20 cellular contexts compared by ENCODE assay signal in genomic region chr14:77786148-77786547, GRCh38.
"Had no signal": no experiment of that assay in that cellular context is flagged by ENCODE, and none has a peak within 500 bp of the region (broad histone marks: within the 10 kb centered on the region; RNA-seq: fewer than 3 reads in every experiment).

No MANE protein-coding gene starts in this region.

- H3K27ac Mint-ChIP-seq: activated CD8-positive, alpha-beta T cell treated with anti-CD3 and anti-CD28 coated beads, Interleukin-2, amount 10 ng/mL, durations not matched to agents 7 days and 5 days; activated naive CD8-positive, alpha-beta T cell had no signal

- ATAC-seq: activated CD8-positive, alpha-beta T cell treated with anti-CD3 and anti-CD28 coated beads, Interleukin-2, amount 10 ng/mL, durations not matched to agents 7 days and 5 days had no signal

- DNase-seq: activated CD4-positive, alpha-beta T cell treated with anti-CD3 and anti-CD28 coated beads for 48 hours; activated CD4-positive, alpha-beta T cell treated with anti-CD3 and anti-CD28 coated beads, Interleukin-2, amount 50 U/mL, for 4 hours; activated CD4-positive, CD25-positive, alpha-beta regulatory T cell treated with anti-CD3 and anti-CD28 coated beads, Interleukin-2, amount 50 U/mL, for 72 hours; activated CD8-positive, alpha-beta memory T cell treated with anti-CD3 and anti-CD28 coated beads, Interleukin-2, amount 50 U/mL, for 48 hours; activated CD8-positive, alpha-beta T cell treated with anti-CD3 and anti-CD28 coated beads, Interleukin-2, amount 10 ng/mL, durations not matched to agents 7 days and 5 days; activated effector memory CD4-positive, alpha-beta T cell treated with Interleukin-2 at 50 U/mL for 16 hours; activated naive CD4-positive, alpha-beta T cell; activated T-cell treated with anti-CD3 and anti-CD28 coated beads, Interleukin-2, amount 50 U/mL, for 1 hour; amygdala; NCI-H1092; NCI-H1417; NCI-H1930; NCI-H446 treated with DMSO at 0.1 percent for 48 hours; NCI-H524 treated with DMSO at 0.1 percent for 48 hours; NCI-H748 treated with DMSO at 0.1 percent for 48 hours; SIG-M5; T-helper 2 cell had no signal

- H3K9me3 Mint-ChIP-seq: brain; central memory CD8-positive, alpha-beta T cell had no signal

- H3K4me1 Mint-ChIP-seq: central memory CD8-positive, alpha-beta T cell had no signal

- H3K4me3 Mint-ChIP-seq: activated CD8-positive, alpha-beta T cell treated with anti-CD3 and anti-CD28 coated beads, Interleukin-2, amount 10 ng/mL, durations not matched to agents 7 days and 5 days; activated naive CD8-positive, alpha-beta T cell; brain; central memory CD8-positive, alpha-beta T cell had no signal

- H3K36me3 Mint-ChIP-seq: activated naive CD8-positive, alpha-beta T cell; brain had no signal
